ENCODE assay signal across 14 cellular contexts in the genomic region with DNA sequence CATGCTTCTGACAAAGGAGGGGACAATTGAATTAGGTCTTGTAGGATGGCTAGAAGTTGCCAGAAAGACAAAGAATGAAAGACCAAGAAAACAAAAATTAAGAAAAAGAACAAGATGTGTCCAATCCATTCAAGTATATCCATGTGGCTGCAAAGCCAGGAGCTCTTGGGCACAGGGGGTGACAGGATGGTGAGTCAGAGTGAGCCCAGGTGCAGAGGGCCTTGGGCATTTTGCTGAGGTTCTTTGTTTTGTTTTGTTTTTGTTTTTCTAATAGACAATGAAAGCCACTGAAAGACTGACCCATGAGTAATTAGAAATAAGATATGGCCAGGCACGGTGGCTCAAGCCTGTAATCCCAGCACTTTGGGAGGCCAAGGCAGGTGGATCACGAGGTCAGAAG.
"Had no signal": no experiment of that assay in that cellular context is flagged by ENCODE, and none has a peak within 500 bp of the region (broad histone marks: within the 10 kb centered on the region; RNA-seq: fewer than 3 reads in every experiment).

No MANE protein-coding gene starts in this region.

- H3K9me3 ChIP-seq: ascending aorta, neutrophil, thyroid gland, vagina had no signal

- H3K27me3 ChIP-seq: ascending aorta, cardiac muscle cell, neutrophil, thyroid gland, vagina had no signal

- H3K4me1 Mint-ChIP-seq: naive thymus-derived CD8-positive, alpha-beta T cell had no signal

- H3K36me3 ChIP-seq: ascending aorta, cardiac muscle cell, neutrophil, thyroid gland, vagina had no signal

- H3K27ac ChIP-seq: ascending aorta, cardiac muscle cell, coronary artery, neutrophil, thyroid gland, vagina had no signal

- H3K27ac Mint-ChIP-seq: activated CD8-positive, alpha-beta T cell treated with anti-CD3 and anti-CD28 coated beads, Interleukin-2, amount 10 ng/mL, durations not matched to agents 7 days and 5 days; naive thymus-derived CD8-positive, alpha-beta T cell had no signal

- ATAC-seq: activated CD8-positive, alpha-beta T cell treated with anti-CD3 and anti-CD28 coated beads, Interleukin-2, amount 10 ng/mL, durations not matched to agents 7 days and 5 days; naive thymus-derived CD8-positive, alpha-beta T cell had no signal

- H3K36me3 Mint-ChIP-seq: naive thymus-derived CD8-positive, alpha-beta T cell had no signal

- H3K4me3 ChIP-seq: ascending aorta, cardiac muscle cell, coronary artery, thyroid gland, vagina had no signal

- H3K4me1 ChIP-seq: ascending aorta, thyroid gland had no signal

- DNase-seq: activated CD4-positive, alpha-beta T cell treated with anti-CD3 and anti-CD28 coated beads for 4 hours; activated CD8-positive, alpha-beta memory T cell treated with anti-CD3 and anti-CD28 coated beads, Interleukin-2, amount 50 U/mL, for 48 hours; activated CD8-positive, alpha-beta T cell treated with anti-CD3 and anti-CD28 coated beads, Interleukin-2, amount 10 ng/mL, durations not matched to agents 7 days and 5 days; activated naive CD4-positive, alpha-beta T cell; effector memory CD4-positive, alpha-beta T cell; hypothalamus; naive thymus-derived CD8-positive, alpha-beta T cell; small intestine; thyroid gland had no signal

- H3K4me3 Mint-ChIP-seq: activated CD8-positive, alpha-beta T cell treated with anti-CD3 and anti-CD28 coated beads, Interleukin-2, amount 10 ng/mL, durations not matched to agents 7 days and 5 days; naive thymus-derived CD8-positive, alpha-beta T cell had no signal
